11 cellular contexts compared by ENCODE assay signal in genomic region chr7:23759556-23760391, GRCh38. TPM values are rescaled to one million over a fixed set of nuclear protein-coding genes. Genes with fewer than 3 reads are reported as not detected.
A peak's percentile ranks its signal among the peaks of the same experiment; 100 is the strongest.
DNase-seq lines count a peak whose midpoint lies in the region; ATAC-seq and TF ChIP-seq lines count a peak whose summit lies in the region.
"Had no signal": no experiment of that assay in that cellular context is flagged by ENCODE, and none has a peak within 500 bp of the region (broad histone marks: within the 10 kb centered on the region; RNA-seq: fewer than 3 reads in every experiment).

No MANE protein-coding gene starts in this region.

- H3K27ac Mint-ChIP-seq in nephron, result peak overlapping the region; percentile 20 to 56 (median 36)
- H3K27ac Mint-ChIP-seq in activated T-helper 17 cell treated with anti-CD3 and anti-CD28 coated beads, Interleukin-2, amount 50 U/mL, for 72 hours, result no peak overlapping the region
- H3K27ac Mint-ChIP-seq: naive thymus-derived CD8-positive, alpha-beta T cell had no signal

- H3K4me1 ChIP-seq in body of pancreas, result peaks cover 24% of the 10 kb centered on the region
- no peaks in the 10 kb centered on the region for H3K4me1 ChIP-seq in osteoblast (ENCODE audit: insufficient read depth, low read length)
- no peaks in the 10 kb centered on the region for H3K4me1 ChIP-seq in right atrium auricular region

- no peak overlapping the region for H3K4me3 Mint-ChIP-seq in nephron
- no peak overlapping the region for H3K4me3 Mint-ChIP-seq in activated T-helper 17 cell treated with anti-CD3 and anti-CD28 coated beads, Interleukin-2, amount 50 U/mL, for 72 hours
- H3K4me3 Mint-ChIP-seq: naive thymus-derived CD8-positive, alpha-beta T cell had no signal

- H3K9me3 ChIP-seq in body of pancreas (no peaks in the 10 kb centered on the region), osteoblast (ENCODE audit: low read depth, low read length) (no peaks in the 10 kb centered on the region), right atrium auricular region (no peaks in the 10 kb centered on the region)

- H3K27ac ChIP-seq in body of pancreas (peak overlapping the region in 3 of 4 donors; percentile 48 to 73 (median 59)), osteoblast (ENCODE audit: low read depth, low read length) (no peak overlapping the region), right atrium auricular region (no peak overlapping the region)

- H3K9me3 Mint-ChIP-seq in nephron, result no peaks in the 10 kb centered on the region
- H3K9me3 Mint-ChIP-seq in activated T-helper 17 cell treated with anti-CD3 and anti-CD28 coated beads, Interleukin-2, amount 50 U/mL, for 72 hours, result no peaks in the 10 kb centered on the region

- H3K79me2 ChIP-seq in osteoblast (ENCODE audit: insufficient read depth, low read length), result no peaks in the 10 kb centered on the region

- H3K27me3 ChIP-seq in body of pancreas (no peaks in the 10 kb centered on the region), osteoblast (ENCODE audit: insufficient read depth, low read length) (no peaks in the 10 kb centered on the region), right atrium auricular region (no peaks in the 10 kb centered on the region)

- H3K4me3 ChIP-seq in body of pancreas, result no peak overlapping the region
- H3K4me3 ChIP-seq in osteoblast (ENCODE audit: insufficient read depth, low read length), result no peak overlapping the region
- no peak overlapping the region for H3K4me3 ChIP-seq in right atrium auricular region

- no peaks in the 10 kb centered on the region for H4K20me1 ChIP-seq in osteoblast (ENCODE audit: insufficient read depth, low read length)

- no peak overlapping the region for H2AFZ ChIP-seq in osteoblast (ENCODE audit: low read length)

- no peaks in the 10 kb centered on the region for H3K36me3 Mint-ChIP-seq in nephron (ENCODE audit: low read depth)
- H3K36me3 Mint-ChIP-seq in activated T-helper 17 cell treated with anti-CD3 and anti-CD28 coated beads, Interleukin-2, amount 50 U/mL, for 72 hours (ENCODE audit: low read depth), result no peaks in the 10 kb centered on the region

- H3K36me3 ChIP-seq in body of pancreas (replicated peaks in 1 of 2; ENCODE audit: insufficient read depth in 1 of 2, low read depth in 2 of 2) (no peaks in the 10 kb centered on the region), osteoblast (ENCODE audit: insufficient read depth, low read length) (no peaks in the 10 kb centered on the region), right atrium auricular region (no peaks in the 10 kb centered on the region)

- H3K4me1 Mint-ChIP-seq in nephron, result peaks cover 6% of the 10 kb centered on the region
- no peaks in the 10 kb centered on the region for H3K4me1 Mint-ChIP-seq in activated T-helper 17 cell treated with anti-CD3 and anti-CD28 coated beads, Interleukin-2, amount 50 U/mL, for 72 hours

- DNase-seq in Daoy (ENCODE audit: low read depth), result peak; percentile 85
- peak; percentile 86 for DNase-seq in NCI-H1105 treated with DMSO at 0.1 percent for 48 hours (lab: John Stamatoyannopoulos, UW)
- DNase-seq in body of pancreas, result peak; percentile 20 to 53 (median 48)
- no peak for DNase-seq in osteoblast (ENCODE audit: insufficient read length, low spot score, missing footprints)
- DNase-seq in right atrium auricular region (ENCODE audit: low spot score), result no peak
- DNase-seq: activated gamma-delta T cell treated with Interleukin-2 at 50 U/mL for 16 hours; naive thymus-derived CD8-positive, alpha-beta T cell; NCI-H187 treated with DMSO at 0.1 percent for 48 hours had no signal

- H3K4me2 ChIP-seq in osteoblast (ENCODE audit: insufficient read depth, low read length), result no peak overlapping the region

- no peak for TF ChIP-seq CTCF in body of pancreas (IDR thresholded peaks at IDR 0.05)
- no peak for TF ChIP-seq CTCF in nephron (IDR thresholded peaks at IDR 0.05; ENCODE audit: unreplicated experiment in 3 of 3)
- TF ChIP-seq CTCF in osteoblast (IDR thresholded peaks at IDR 0.05; ENCODE audit: extremely low read depth, low read depth, low read length), result no peak
- no peak for TF ChIP-seq CTCF in right atrium auricular region (IDR thresholded peaks at IDR 0.05)

- H3K27me3 Mint-ChIP-seq in nephron (ENCODE audit: low read depth), result peaks cover 4% of the 10 kb centered on the region
- H3K27me3 Mint-ChIP-seq in activated T-helper 17 cell treated with anti-CD3 and anti-CD28 coated beads, Interleukin-2, amount 50 U/mL, for 72 hours, result no peaks in the 10 kb centered on the region

- intact Hi-C loops in body of pancreas (cut with DNase I), result no loop called here

- ATAC-seq in body of pancreas (peak; percentile 92), HG02885 (IDR thresholded peaks at IDR 0.05; ENCODE audit: poor library complexity, unreplicated experiment) (no peak)
- ATAC-seq in activated T-helper 17 cell treated with anti-CD3 and anti-CD28 coated beads, Interleukin-2, amount 50 U/mL, for 72 hours (replicated peaks), result no peak
- ATAC-seq: naive thymus-derived CD8-positive, alpha-beta T cell had no signal

- no peak for TF ChIP-seq POLR2A in body of pancreas (IDR thresholded peaks at IDR 0.05)

RNA-seq across cellular contexts. Expression of gene STK31, which starts 49.8 kb away (rescaled TPM):
- 0.34 and 0.36 TPM in 2 replicates for total RNA-seq in Daoy (2014; rRNA removed; shearing (Covaris generic))
- total RNA-seq in body of pancreas, result 1 to 10 TPM in 1 of 2 donors, not detected in 1; 2.3 TPM
- under 0.01 TPM in 1 of 2 replicates, not detected in the other for total RNA-seq in osteoblast
- under 1 TPM in 1 of 2 donors, not detected in 1; 0.33 TPM for total RNA-seq in right atrium auricular region
- total RNA-seq in activated T-helper 17 cell treated with anti-CD3 and anti-CD28 coated beads, Interleukin-2, amount 50 U/mL, for 72 hours, result under 1 TPM; 0.19 to 0.52 TPM

Comparison
In these comparisons a context has a peak if more than half of its experiments do, and no peak if none do; other contexts are left out.
1. DNase-seq: peak in Daoy (single experiment), NCI-H1105 treated with DMSO at 0.1 percent for 48 hours (single experiment) and body of pancreas (4 of 4); none in osteoblast (single experiment) and right atrium auricular region (single experiment).
2. H3K27ac ChIP-seq: peak in body of pancreas (3 of 4); none in osteoblast (single experiment) and right atrium auricular region (0 of 2).